In the genomic region with DNA sequence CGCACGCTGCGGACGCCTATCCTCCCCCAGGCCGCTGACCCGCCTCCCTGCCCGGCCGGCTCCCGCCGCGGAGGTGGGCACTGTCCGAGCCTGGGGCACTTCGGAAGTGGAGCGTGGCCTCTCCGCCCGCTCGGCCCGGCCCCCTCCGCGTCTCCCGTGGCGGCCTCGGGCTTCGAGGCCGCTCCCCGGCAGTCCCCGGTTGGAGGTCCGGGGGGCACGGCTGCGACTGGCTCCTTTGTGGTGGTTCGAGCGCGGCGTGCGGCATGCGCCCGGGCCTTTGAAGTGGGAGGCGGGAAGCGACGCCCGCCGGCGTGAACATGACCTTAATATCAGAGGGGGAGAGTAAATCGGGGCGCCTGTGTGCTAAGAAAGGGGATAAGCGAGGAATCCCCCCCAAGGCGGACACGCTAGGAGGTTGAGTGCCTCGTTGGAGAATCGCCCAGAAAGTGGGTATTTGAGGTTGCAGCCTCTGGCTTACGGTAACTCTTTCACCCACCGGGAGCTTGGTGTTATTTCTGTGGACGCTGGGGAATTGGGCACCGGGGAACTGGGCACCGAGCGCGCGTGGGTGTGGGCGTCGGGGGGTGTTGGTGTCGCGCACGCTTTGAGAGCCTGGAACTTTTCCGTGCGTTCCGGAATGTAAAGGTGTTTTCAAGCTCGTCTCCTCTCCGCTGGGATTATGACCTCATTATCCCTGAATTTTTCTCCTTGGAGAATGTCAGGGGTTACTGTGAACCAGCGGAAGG, we compare ENCODE assay signal across 8 cellular contexts. TPM values are rescaled to one million over a fixed set of nuclear protein-coding genes. Genes with fewer than 3 reads are reported as not detected.
DNase-seq lines count a peak whose midpoint lies in the region; ATAC-seq, FAIRE-seq and TF ChIP-seq lines count a peak whose summit lies in the region.

No MANE protein-coding gene starts in this region.

- H3K4me1 ChIP-seq in CD8-positive, alpha-beta T cell (ENCODE audit: insufficient read depth, low read length) = peaks cover 26% of the 10 kb centered on the region
- H3K4me1 ChIP-seq in duodenal mucosa (ENCODE audit: control insufficient read depth in 1 of 2, insufficient read depth in 2 of 2, low read length in 2 of 2) = peaks cover 14% of the 10 kb centered on the region in 2 donors
- peaks cover 7% of the 10 kb centered on the region for H3K4me1 ChIP-seq in mesenchymal stem cell (ENCODE audit: control insufficient read depth, insufficient read depth, low read depth, low read length)

- H3K27me3 Mint-ChIP-seq in CD8-positive, alpha-beta T cell (ENCODE audit: low read depth) = no peaks in the 10 kb centered on the region

- no peak overlapping the region for H2AK5ac ChIP-seq in mesenchymal stem cell (ENCODE audit: low read length, severe bottlenecking)

- H3K14ac ChIP-seq in mesenchymal stem cell (ENCODE audit: low read length in 2 of 2) = peak overlapping the region in 1 of 2 experiments; percentile 3

- H3K9me3 Mint-ChIP-seq in CD8-positive, alpha-beta T cell = no peaks in the 10 kb centered on the region

- H3K9ac ChIP-seq in duodenal mucosa (ENCODE audit: low read depth in 1 of 2, low read length in 2 of 2) = peak overlapping the region; percentile 72 to 75
- H3K9ac ChIP-seq in mesenchymal stem cell (ENCODE audit: low read length) = peak overlapping the region; percentile 99

- peak overlapping the region; percentile 96 for H3K4me3 Mint-ChIP-seq in CD8-positive, alpha-beta T cell

- peak overlapping the region; percentile 78 for H3K4me2 ChIP-seq in mesenchymal stem cell (ENCODE audit: low read length, poor library complexity, severe bottlenecking)

- CTCF ChIA-PET in CD8-positive, alpha-beta T cell (lab: Charles Lee) = interaction anchor here (0.9 to 2.1 kb wide), 4 partner anchors 25 to 333 kb away, joined by 3 to 6 read pairs (median 4); a partner anchor contains a TSS

- ATAC-seq in CD8-positive, alpha-beta T cell = peak; percentile 22
- ATAC-seq in GM21423 (IDR thresholded peaks at IDR 0.05; ENCODE audit: unreplicated experiment) = peak; percentile 27

- H3K27ac Mint-ChIP-seq in CD8-positive, alpha-beta T cell = peak overlapping the region; percentile 49

- peak overlapping the region in 1 of 2 experiments; percentile 33 for H3K4ac ChIP-seq in mesenchymal stem cell (ENCODE audit: low read depth in 1 of 2, low read length in 2 of 2)

- POLR2A ChIA-PET in CD8-positive, alpha-beta T cell (lab: Charles Lee) = interaction anchor here (1.0 to 3.1 kb wide), 7 partner anchors 9 to 306 kb away, joined by 3 to 37 read pairs (median 5); a partner anchor contains a TSS

- peak overlapping the region; percentile 67 for H3K27ac ChIP-seq in CD8-positive, alpha-beta T cell (ENCODE audit: low read depth, low read length)
- peak overlapping the region; percentile 96 for H3K27ac ChIP-seq in duodenal mucosa (ENCODE audit: low read depth, low read length)
- no peak overlapping the region for H3K27ac ChIP-seq in mesenchymal stem cell (ENCODE audit: low read length, poor library complexity, severe bottlenecking)

- no peak for TF ChIP-seq CTCF in CD8-positive, alpha-beta T cell (IDR thresholded peaks at IDR 0.05)

- H3K79me1 ChIP-seq in mesenchymal stem cell (replicated peaks; ENCODE audit: low read length, poor library complexity, severe bottlenecking) = peaks cover 23% of the 10 kb centered on the region

- H3K4me1 Mint-ChIP-seq in CD8-positive, alpha-beta T cell (ENCODE audit: low read depth) = peaks cover 33% of the 10 kb centered on the region

- peak overlapping the region in 1 of 2 experiments; percentile 24 for H2BK12ac ChIP-seq in mesenchymal stem cell (ENCODE audit: low read length in 2 of 2)

- intact Hi-C loops in CD8-positive, alpha-beta T cell (cut with DNase I, micrococcal nuclease) = loop anchor here (2.0 to 10.0 kb wide), 6 partner anchors 26 to 1294 kb away; a partner anchor contains a TSS

- no peak for FAIRE-seq in HTR-8/SVneo (lab: Jason Lieb, UNC)

- no peaks in the 10 kb centered on the region for H3K36me3 ChIP-seq in CD8-positive, alpha-beta T cell (ENCODE audit: insufficient read depth, low read length)
- H3K36me3 ChIP-seq in duodenal mucosa (ENCODE audit: control insufficient read depth in 1 of 2, insufficient read depth in 2 of 2, low read length in 2 of 2) = peaks cover 0 to 3% of the 10 kb centered on the region in 2 donors
- peaks cover 0 to 4% of the 10 kb centered on the region in 2 experiments for H3K36me3 ChIP-seq in mesenchymal stem cell (ENCODE audit: control insufficient read depth in 1 of 2, insufficient read depth in 2 of 2, low read depth in 1 of 2, low read length in 2 of 2)

- H2AFZ ChIP-seq in mesenchymal stem cell (ENCODE audit: low read depth, low read length) = peak overlapping the region; percentile 87

- peak overlapping the region; percentile 48 for H2BK15ac ChIP-seq in mesenchymal stem cell (ENCODE audit: low read depth, poor library complexity, severe bottlenecking)

- H4K8ac ChIP-seq in mesenchymal stem cell (ENCODE audit: low read length) = peak overlapping the region; percentile 49

- peaks cover 2% of the 10 kb centered on the region for H3K36me3 Mint-ChIP-seq in CD8-positive, alpha-beta T cell

- DNase-seq in CD8-positive, alpha-beta T cell = peak in 5 of 7 experiments; percentile 6 to 56 (median 28)
- DNase-seq in HTR-8/SVneo (ENCODE audit: insufficient read length, low spot score) (peak; percentile 10), mesenchymal stem cell (no peak), GOT3 (lab: John Stamatoyannopoulos, UW) (no peak)
- DNase-seq in activated CD4-positive, alpha-beta T cell treated with anti-CD3 and anti-CD28 coated beads for 1 hour = peak; percentile 11
- peak; percentile 31 for DNase-seq in stimulated activated naive CD4-positive, alpha-beta T cell treated with Interleukin-2 at 50 U/mL for 16 hours (lab: John Stamatoyannopoulos, UW)

- H3K23ac ChIP-seq in mesenchymal stem cell (ENCODE audit: low read length in 2 of 2) = no peak overlapping the region

- no peak overlapping the region for H2BK120ac ChIP-seq in mesenchymal stem cell (ENCODE audit: low read depth, low read length)

- peak overlapping the region; percentile 35 for H2BK5ac ChIP-seq in mesenchymal stem cell (ENCODE audit: low read depth, low read length, poor library complexity, severe bottlenecking)

- peak overlapping the region; percentile 92 for H3K4me3 ChIP-seq in CD8-positive, alpha-beta T cell (ENCODE audit: low read depth, low read length)
- H3K4me3 ChIP-seq in duodenal mucosa (ENCODE audit: low read depth in 1 of 2, low read length in 2 of 2) (peak overlapping the region; percentile 94 to 96), mesenchymal stem cell (ENCODE audit: insufficient read depth in 1 of 2, low read depth in 1 of 2, low read length in 2 of 2) (peak overlapping the region; percentile 88 to 96)

- no peaks in the 10 kb centered on the region for H3K27me3 ChIP-seq in CD8-positive, alpha-beta T cell (ENCODE audit: insufficient read depth, low read length)
- no peaks in the 10 kb centered on the region for H3K27me3 ChIP-seq in duodenal mucosa (ENCODE audit: control insufficient read depth in 1 of 2, insufficient read depth in 2 of 2, low read length in 2 of 2)
- no peaks in the 10 kb centered on the region for H3K27me3 ChIP-seq in mesenchymal stem cell (ENCODE audit: control insufficient read depth in 1 of 2, insufficient read depth in 1 of 2, low read length in 2 of 2)

- peak overlapping the region; percentile 39 for H4K91ac ChIP-seq in mesenchymal stem cell (ENCODE audit: low read length)

- no peaks in the 10 kb centered on the region for H3K9me3 ChIP-seq in CD8-positive, alpha-beta T cell (ENCODE audit: low read length)
- H3K9me3 ChIP-seq in duodenal mucosa (ENCODE audit: control insufficient read depth in 1 of 2, low read length in 2 of 2) = no peaks in the 10 kb centered on the region
- no peaks in the 10 kb centered on the region for H3K9me3 ChIP-seq in mesenchymal stem cell (ENCODE audit: control insufficient read depth, low read length)

- under 1% methylated on average over 68 of the region's 69 CpGs for WGBS in mesenchymal stem cell

- H3K18ac ChIP-seq in mesenchymal stem cell (ENCODE audit: low read depth in 1 of 2, low read length in 2 of 2) = peak overlapping the region; percentile 34 to 75

RNA-seq across cellular contexts. Expression of a gene that starts 0.6 kb away (rescaled TPM):
- total RNA-seq in CD8-positive, alpha-beta T cell = 1 to 10 TPM; 2.6 to 3.1 TPM
- polyA plus RNA-seq in mesenchymal stem cell (2013, experiment 1 of 2) = 7.4 TPM
- 8.9 TPM for polyA plus RNA-seq in mesenchymal stem cell (2013, experiment 2 of 2)

RNA-seq across cellular contexts. Expression of a gene that starts 41.1 kb away (rescaled TPM):
- total RNA-seq in CD8-positive, alpha-beta T cell = 10 to 100 TPM; 37.7 to 37.8 TPM
- polyA plus RNA-seq in mesenchymal stem cell (2013, experiment 1 of 2) = 11.4 TPM
- polyA plus RNA-seq in mesenchymal stem cell (2013, experiment 2 of 2) = 11.7 TPM

RNA-seq across cellular contexts. Expression of a gene that starts 41.1 kb away (rescaled TPM):
- total RNA-seq in CD8-positive, alpha-beta T cell = 10 to 100 TPM; 20.2 to 22.3 TPM
- polyA plus RNA-seq in mesenchymal stem cell (2013, experiment 1 of 2) = 9.5 TPM
- 9.3 TPM for polyA plus RNA-seq in mesenchymal stem cell (2013, experiment 2 of 2)

RNA-seq across cellular contexts. Expression of a gene that starts 41.4 kb away (rescaled TPM):
- 1 to 10 TPM; 2.3 to 2.5 TPM for total RNA-seq in CD8-positive, alpha-beta T cell
- polyA plus RNA-seq in mesenchymal stem cell (2013, experiment 1 of 2) = 0.99 TPM
- 0.89 TPM for polyA plus RNA-seq in mesenchymal stem cell (2013, experiment 2 of 2)

Comparison
In these comparisons a context has a peak if more than half of its experiments do, and no peak if none do; other contexts are left out.
1. DNase-seq: peak in CD8-positive, alpha-beta T cell (5 of 7), HTR-8/SVneo (single experiment), activated CD4-positive, alpha-beta T cell treated with anti-CD3 and anti-CD28 coated beads for 1 hour (single experiment) and stimulated activated naive CD4-positive, alpha-beta T cell treated with Interleukin-2 at 50 U/mL for 16 hours (single experiment); none in mesenchymal stem cell (single experiment) and GOT3 (single experiment).
2. Peak in every context shown above with its lines, with median percentiles within 50 percentile points of each other: H3K4me3 ChIP-seq.